Comparison of ENCODE assay signal across 1 cellular context in the genomic region with DNA sequence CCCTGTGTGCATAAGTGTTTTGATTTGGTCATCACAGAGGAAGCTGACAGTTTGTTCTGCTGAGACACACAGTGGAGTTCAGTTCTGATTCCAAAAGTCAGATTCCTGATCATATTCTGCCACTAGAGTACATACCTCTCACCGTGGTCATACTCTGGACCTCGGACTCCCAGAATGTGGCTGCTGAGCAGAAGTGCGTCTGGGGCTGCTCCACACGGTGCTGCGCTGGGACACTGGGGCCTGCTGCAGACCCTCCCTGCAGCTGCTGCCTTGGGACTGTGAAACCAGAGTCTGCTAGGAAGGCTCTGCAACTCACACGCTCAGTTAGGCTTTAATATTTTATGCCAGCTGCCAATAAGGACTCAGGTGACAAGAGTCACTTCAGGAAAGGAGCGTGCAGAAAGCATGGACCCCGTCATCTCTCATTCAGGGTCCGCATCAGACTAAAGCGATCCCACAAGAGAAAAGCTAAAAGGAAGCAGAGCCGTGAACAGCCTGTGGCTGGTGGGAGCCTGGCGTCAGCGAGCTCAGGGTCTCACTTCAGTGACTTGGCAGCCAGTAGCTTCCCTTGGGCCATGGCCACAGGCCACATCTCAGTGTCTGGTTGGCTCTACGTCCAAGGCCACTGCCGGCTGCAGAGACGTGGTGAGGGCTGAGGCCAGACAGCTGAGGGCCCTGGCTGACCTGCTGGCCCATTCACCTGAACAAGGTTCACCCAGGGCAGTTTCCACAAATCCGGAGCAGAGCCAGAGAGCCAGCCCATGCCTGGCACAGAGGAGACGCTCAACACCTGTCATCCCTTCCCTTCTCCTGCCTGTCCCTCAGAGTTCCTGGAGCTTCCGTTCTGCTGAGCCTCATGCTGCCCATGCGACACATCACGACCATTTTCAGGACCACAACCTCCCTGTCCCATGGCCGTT.
A peak's percentile ranks its signal among the peaks of the same experiment; 100 is the strongest.
TF ChIP-seq lines count a peak whose summit lies in the region.

No MANE protein-coding gene starts in this region.

TF ChIP-seq in HepG2, 621 proteins besides CTCF, POLR2A, EP300 and RAD21 (continued from another document and continues in another):
- TF ChIP-seq ZC3H4 (CRISPR knock-in tag; IDR thresholded peaks at IDR 0.05; ENCODE audit: borderline replicate concordance) (no peak), PREB (CRISPR knock-in tag; IDR thresholded peaks at IDR 0.05) (no peak), GATAD2A (CRISPR knock-in tag; IDR thresholded peaks at IDR 0.05) (peak; percentile 73), ZNF616 (CRISPR knock-in tag; IDR thresholded peaks at IDR 0.05; ENCODE audit: low read depth) (no peak), NFATC3 (CRISPR knock-in tag; IDR thresholded peaks at IDR 0.05) (no peak), SNAPC2 (CRISPR knock-in tag; IDR thresholded peaks at IDR 0.05) (peak; percentile 65; the same call in 1 of the 2 replicates), TCF7L2 (IDR thresholded peaks at IDR 0.05; ENCODE audit: low read depth, low read length) (no peak), ZNF572 (CRISPR knock-in tag; IDR thresholded peaks at IDR 0.05) (peak; percentile 74), ZNF564 (CRISPR knock-in tag; IDR thresholded peaks at IDR 0.05) (peak; percentile 84), PTBP1 (IDR thresholded peaks at IDR 0.05; ENCODE audit: low read depth, low read length, poor library complexity, severe bottlenecking) (peak; percentile 72), ZNF143 (CRISPR knock-in tag; IDR thresholded peaks at IDR 0.05) (no peak), ZNF496 (CRISPR knock-in tag; IDR thresholded peaks at IDR 0.05; ENCODE audit: insufficient replicate concordance) (no peak), ZNF160 (CRISPR knock-in tag; IDR thresholded peaks at IDR 0.05) (peak; percentile 24), ARID2 (CRISPR knock-in tag; IDR thresholded peaks at IDR 0.05; ENCODE audit: borderline replicate concordance) (peak; percentile 93; the same call in 1 of the 2 replicates), ERF (CRISPR knock-in tag; IDR thresholded peaks at IDR 0.05) (peak; percentile 54; the same call in 1 of the 2 replicates), RBAK (CRISPR knock-in tag; IDR thresholded peaks at IDR 0.05) (no peak), DPF2 (CRISPR knock-in tag; IDR thresholded peaks at IDR 0.05; ENCODE audit: borderline replicate concordance, low read depth) (peak; percentile 65), CBX5 (CRISPR knock-in tag; IDR thresholded peaks at IDR 0.05; ENCODE audit: borderline replicate concordance) (peak; percentile 91; the same call in 1 of the 2 replicates), CBX1 (IDR thresholded peaks at IDR 0.05; ENCODE audit: low read depth) (no peak), ZNF552 (CRISPR knock-in tag; IDR thresholded peaks at IDR 0.05; ENCODE audit: borderline replicate concordance) (0 out of 2 replicates have a peak, but pooled peaks have one; percentile 34), HINFP (CRISPR knock-in tag; IDR thresholded peaks at IDR 0.05; ENCODE audit: low read depth) (peak; percentile 20; the same call in 1 of the 2 replicates), MIER2 (CRISPR knock-in tag; IDR thresholded peaks at IDR 0.05) (peak; percentile 77), ZNF83 (CRISPR knock-in tag; IDR thresholded peaks at IDR 0.05; ENCODE audit: borderline replicate concordance) (no peak), JUND (CRISPR knock-in tag; IDR thresholded peaks at IDR 0.05) (peak; percentile 68; the same call in 1 of the 2 replicates), ZNF569 (CRISPR knock-in tag; IDR thresholded peaks at IDR 0.05; ENCODE audit: borderline replicate concordance) (no peak), ZIK1 (CRISPR knock-in tag; IDR thresholded peaks at IDR 0.05; ENCODE audit: borderline replicate concordance, low read depth) (0 out of 2 replicates have a peak, but pooled peaks have one; percentile 19), ZNF280D (CRISPR knock-in tag; IDR thresholded peaks at IDR 0.05) (0 out of 2 replicates have a peak, but pooled peaks have one; percentile 80), HNRNPK (IDR thresholded peaks at IDR 0.05; ENCODE audit: low read depth, low read length, poor library complexity, severe bottlenecking) (no peak), FOXA1 (IDR thresholded peaks at IDR 0.05) (no peak), FOXA1 (CRISPR knock-in tag; IDR thresholded peaks at IDR 0.05) (peak; percentile 71), TOPORS (CRISPR knock-in tag; IDR thresholded peaks at IDR 0.05) (no peak; the same call in 1 of the 2 replicates), NR2F2 (IDR thresholded peaks at IDR 0.05; ENCODE audit: borderline replicate concordance, low read depth) (peak; percentile 79; the same call in 1 of the 2 replicates), ZBTB42 (CRISPR knock-in tag; IDR thresholded peaks at IDR 0.05) (peak; percentile 44; the same call in 1 of the 2 replicates), FOXC1 (CRISPR knock-in tag; IDR thresholded peaks at IDR 0.05; ENCODE audit: borderline replicate concordance) (peak; percentile 90), YEATS4 (CRISPR knock-in tag; IDR thresholded peaks at IDR 0.05; ENCODE audit: borderline replicate concordance) (0 out of 2 replicates have a peak, but pooled peaks have one; percentile 61), ZNF343 (CRISPR knock-in tag; IDR thresholded peaks at IDR 0.05) (peak; percentile 68; the same call in 1 of the 2 replicates), ZHX2 (IDR thresholded peaks at IDR 0.05; ENCODE audit: low read depth) (peak; percentile 60; the same call in 1 of the 2 replicates), ZHX2 (CRISPR knock-in tag; IDR thresholded peaks at IDR 0.05; ENCODE audit: borderline replicate concordance) (no peak), MTA3 (CRISPR knock-in tag; IDR thresholded peaks at IDR 0.05) (no peak), ZNF207 (IDR thresholded peaks at IDR 0.05; ENCODE audit: borderline replicate concordance) (no peak)
- TF ChIP-seq, protein P1, sequence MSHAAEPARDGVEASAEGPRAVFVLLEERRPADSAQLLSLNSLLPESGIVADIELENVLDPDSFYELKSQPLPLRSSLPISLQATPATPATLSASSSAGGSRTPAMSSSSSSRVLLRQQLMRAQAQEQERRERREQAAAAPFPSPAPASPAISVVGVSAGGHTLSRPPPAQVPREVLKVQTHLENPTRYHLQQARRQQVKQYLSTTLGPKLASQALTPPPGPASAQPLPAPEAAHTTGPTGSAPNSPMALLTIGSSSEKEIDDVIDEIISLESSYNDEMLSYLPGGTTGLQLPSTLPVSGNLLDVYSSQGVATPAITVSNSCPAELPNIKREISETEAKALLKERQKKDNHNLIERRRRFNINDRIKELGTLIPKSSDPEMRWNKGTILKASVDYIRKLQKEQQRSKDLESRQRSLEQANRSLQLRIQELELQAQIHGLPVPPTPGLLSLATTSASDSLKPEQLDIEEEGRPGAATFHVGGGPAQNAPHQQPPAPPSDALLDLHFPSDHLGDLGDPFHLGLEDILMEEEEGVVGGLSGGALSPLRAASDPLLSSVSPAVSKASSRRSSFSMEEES (CRISPR knock-in tag; IDR thresholded peaks at IDR 0.05) = no peak
- TF ChIP-seq, protein P2, sequence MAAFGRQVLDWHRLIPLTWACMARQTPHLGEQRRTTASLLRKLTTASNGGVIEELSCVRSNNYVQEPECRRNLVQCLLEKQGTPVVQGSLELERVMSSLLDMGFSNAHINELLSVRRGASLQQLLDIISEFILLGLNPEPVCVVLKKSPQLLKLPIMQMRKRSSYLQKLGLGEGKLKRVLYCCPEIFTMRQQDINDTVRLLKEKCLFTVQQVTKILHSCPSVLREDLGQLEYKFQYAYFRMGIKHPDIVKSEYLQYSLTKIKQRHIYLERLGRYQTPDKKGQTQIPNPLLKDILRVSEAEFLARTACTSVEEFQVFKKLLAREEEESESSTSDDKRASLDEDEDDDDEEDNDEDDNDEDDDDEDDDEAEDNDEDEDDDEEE (CRISPR knock-in tag; IDR thresholded peaks at IDR 0.05) = peak; percentile 98
